ENCODE assay signal across 10 cellular contexts in the genomic region with DNA sequence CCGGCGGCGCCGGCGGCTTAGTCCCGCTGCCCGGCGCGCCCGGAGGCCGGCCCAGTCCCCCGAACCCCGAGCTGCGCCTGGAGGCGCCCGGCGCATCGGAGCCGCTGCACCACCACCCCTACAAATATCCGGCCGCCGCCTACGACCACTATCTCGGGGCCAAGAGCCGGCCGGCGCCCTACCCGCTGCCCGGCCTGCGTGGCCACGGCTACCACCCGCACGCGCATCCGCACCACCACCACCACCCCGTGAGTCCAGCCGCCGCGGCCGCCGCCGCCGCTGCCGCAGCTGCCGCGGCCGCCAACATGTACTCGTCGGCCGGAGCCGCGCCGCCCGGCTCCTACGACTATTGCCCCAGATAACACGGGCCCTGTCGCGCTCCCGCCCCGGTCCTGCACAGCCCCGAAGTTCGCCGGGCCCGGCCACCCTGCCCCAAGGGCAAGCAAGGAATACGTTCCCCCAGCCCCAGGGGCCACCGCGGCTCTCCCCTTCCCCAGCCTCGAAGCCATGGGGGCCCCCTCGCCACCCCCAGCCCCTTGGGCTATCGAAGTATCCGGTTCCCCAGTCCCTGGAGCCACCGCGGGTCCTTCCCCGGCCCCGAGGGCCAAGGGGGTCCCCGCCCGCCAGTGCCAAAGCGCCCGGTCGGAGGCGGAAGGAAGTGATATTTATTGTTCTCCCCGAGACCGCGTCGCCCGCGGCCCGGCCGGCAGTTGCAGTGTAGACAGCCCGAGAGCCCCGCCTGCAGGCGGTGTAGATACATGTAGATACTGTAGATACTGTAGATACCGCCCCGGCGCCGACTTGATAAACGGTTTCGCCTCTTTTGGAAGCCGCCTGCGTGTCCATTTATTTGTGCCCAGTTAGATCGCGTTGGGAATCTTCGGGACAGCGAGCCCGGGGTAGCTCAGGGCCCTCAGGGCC. TPM values are rescaled to one million over a fixed set of nuclear protein-coding genes. Genes with fewer than 3 reads are reported as not detected.
DNase-seq lines count a peak whose midpoint lies in the region; FAIRE-seq and TF ChIP-seq lines count a peak whose summit lies in the region.
"Had no signal": no experiment of that assay in that cellular context is flagged by ENCODE, and none has a peak within 500 bp of the region (broad histone marks: within the 10 kb centered on the region; RNA-seq: fewer than 3 reads in every experiment).

No MANE protein-coding gene starts in this region.

- H3K27ac ChIP-seq in 22Rv1 (no peak overlapping the region), Karpas-422 (ENCODE audit: low read length) (no peak overlapping the region), cardiac muscle cell (no peak overlapping the region)
- H3K27ac ChIP-seq: C4-2B had no signal

- H3K36me3 ChIP-seq in Karpas-422 (ENCODE audit: insufficient read depth, low read length), result no peaks in the 10 kb centered on the region
- no peaks in the 10 kb centered on the region for H3K36me3 ChIP-seq in cardiac muscle cell

- peaks cover 7% of the 10 kb centered on the region for H3K4me1 ChIP-seq in Karpas-422 (ENCODE audit: low read length)
- H3K4me1 ChIP-seq in cardiac muscle cell (ENCODE audit: low read depth), result no peaks in the 10 kb centered on the region

- no peaks in the 10 kb centered on the region for H3K27me3 ChIP-seq in Karpas-422 (ENCODE audit: low read length)
- H3K27me3 ChIP-seq in cardiac muscle cell, result peaks cover 100% of the 10 kb centered on the region

- peak overlapping the region; percentile 53 for H3K4me2 ChIP-seq in Karpas-422 (ENCODE audit: low read depth, low read length, poor library complexity, severe bottlenecking)

- FAIRE-seq in RCC 7860 (lab: Jason Lieb, UNC), result no peak

- DNase-seq in Karpas-422 (peak; percentile 88), activated T-cell treated with anti-CD3 and anti-CD28 coated beads for 1 hour (ENCODE audit: low read depth) (peak; percentile 19), cardiac muscle cell (ENCODE audit: low read depth in 1 of 2, low spot score in 1 of 2) (peak; percentile 22 to 50), superior temporal gyrus (ENCODE audit: extremely low spot score) (no peak), RCC 7860 (ENCODE audit: low spot score) (no peak), OCI-M2 (lab: John Stamatoyannopoulos, UW; ENCODE audit: unreplicated experiment) (no peak)
- peak; percentile 49 for DNase-seq in stimulated activated CD4-positive, alpha-beta T cell treated with anti-CD3 and anti-CD28 coated beads, Interleukin-1b, Interleukin-23, amount 100 ng/mL, for 48 hours

- H3K9ac ChIP-seq in Karpas-422 (ENCODE audit: low read length), result peak overlapping the region; percentile 48

- H3K4me3 ChIP-seq in Karpas-422 (ENCODE audit: low read length) (peak overlapping the region; percentile 49; the same call in 1 of the 2 replicates), cardiac muscle cell (peak overlapping the region; percentile 20)

- H3K9me3 ChIP-seq in Karpas-422 (ENCODE audit: low read length), result no peaks in the 10 kb centered on the region
- H3K9me3 ChIP-seq in cardiac muscle cell (ENCODE audit: low read depth), result no peaks in the 10 kb centered on the region

- H3K9me2 ChIP-seq in Karpas-422 (replicated peaks; ENCODE audit: insufficient read depth, low read length), result no peaks in the 10 kb centered on the region

- H2AFZ ChIP-seq in Karpas-422 (ENCODE audit: low read length), result 0 out of 2 replicates have a peak overlapping the region, but pooled peaks have one; percentile 16

- H3K79me2 ChIP-seq in Karpas-422 (ENCODE audit: low read length), result no peaks in the 10 kb centered on the region

- H4K20me1 ChIP-seq in Karpas-422 (ENCODE audit: insufficient read depth, low read depth, low read length), result 0 out of 2 replicates have a peak, but pooled peaks cover 2% of the 10 kb centered on the region

- TF ChIP-seq CTCF in 22Rv1 (IDR thresholded peaks at IDR 0.05) (peak; percentile 32; the same call in 1 of the 2 replicates), cardiac muscle cell (IDR thresholded peaks at IDR 0.05; ENCODE audit: low read depth, low read length) (peak; percentile 21)

RNA-seq across cellular contexts. Expression of a gene that starts 6.2 kb away (rescaled TPM):
- total RNA-seq in Karpas-422 (2014; rRNA removed; shearing (Covaris generic); ENCODE audit: low replicate concordance), result not detected in 2 replicates
- 0.12 and 0.35 TPM in 2 replicates for total RNA-seq in cardiac muscle cell
- 0.71 and 0.84 TPM in 2 replicates for polyA plus RNA-seq in cardiac muscle cell
- total RNA-seq: activated CD8-positive, alpha-beta memory T cell treated with anti-CD3 and anti-CD28 coated beads for 36 hours had no signal

RNA-seq across cellular contexts. Expression of a gene that starts 43.4 kb away (rescaled TPM):
- total RNA-seq in Karpas-422 (2014; rRNA removed; shearing (Covaris generic); ENCODE audit: low replicate concordance), result not detected in 2 replicates
- 89.4 and 100 TPM in 2 replicates for total RNA-seq in cardiac muscle cell
- polyA plus RNA-seq in cardiac muscle cell, result 80.9 and 83.2 TPM in 2 replicates

RNA-seq across cellular contexts. Expression of a gene that starts 52.5 kb away (rescaled TPM):
- total RNA-seq in Karpas-422 (2014; rRNA removed; shearing (Covaris generic); ENCODE audit: low replicate concordance), result not detected in 2 replicates
- total RNA-seq in cardiac muscle cell, result 165 and 303 TPM in 2 replicates
- polyA plus RNA-seq in cardiac muscle cell, result 129 and 260 TPM in 2 replicates

Comparison
In these comparisons a context has a peak if more than half of its experiments do, and no peak if none do; other contexts are left out.
1. DNase-seq: peak in Karpas-422 (single experiment), activated T-cell treated with anti-CD3 and anti-CD28 coated beads for 1 hour (single experiment), cardiac muscle cell (2 of 2) and stimulated activated CD4-positive, alpha-beta T cell treated with anti-CD3 and anti-CD28 coated beads, Interleukin-1b, Interleukin-23, amount 100 ng/mL, for 48 hours (single experiment); none in superior temporal gyrus (single experiment), RCC 7860 (single experiment) and OCI-M2 (single experiment).
2. RNA of a gene that starts 43.4 kb away (total RNA-seq): 89.4 to 100 TPM in cardiac muscle cell; not detected in Karpas-422; every median in the first group is over 10 times any median in the second.
3. RNA of a gene that starts 52.5 kb away (total RNA-seq): 165 to 303 TPM in cardiac muscle cell; not detected in Karpas-422; every median in the first group is over 100 times any median in the second.